ENCODE assay signal across 9 cellular contexts in the genomic region with DNA sequence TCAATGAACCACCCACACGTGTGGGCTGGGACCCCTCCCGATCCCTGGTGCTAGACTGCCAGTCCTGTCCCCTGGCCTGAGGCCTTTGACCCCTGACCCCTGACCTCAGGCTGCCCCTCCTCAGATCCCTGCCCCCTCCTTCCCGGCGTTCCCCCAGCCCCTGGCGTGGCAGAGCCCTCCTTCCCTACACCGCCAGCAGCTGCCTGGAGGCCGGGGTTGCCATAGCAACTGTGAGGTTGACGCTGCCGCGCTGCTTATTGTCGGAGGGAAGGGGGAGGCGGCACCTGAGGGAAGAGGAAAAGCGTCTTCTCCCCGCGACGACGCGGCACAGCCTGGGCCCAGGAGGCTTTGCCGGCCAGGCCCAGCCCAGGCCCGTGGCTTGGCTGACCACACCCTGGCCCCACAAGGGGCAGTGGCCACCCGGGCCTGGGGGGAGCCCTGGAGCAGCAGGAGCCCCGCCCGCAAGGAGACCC. TPM values are rescaled to one million over a fixed set of nuclear protein-coding genes. Genes with fewer than 3 reads are reported as not detected.
A peak's percentile ranks its signal among the peaks of the same experiment; 100 is the strongest.
DNase-seq lines count a peak whose midpoint lies in the region; ATAC-seq and FAIRE-seq lines count a peak whose summit lies in the region.
"Had no signal": no experiment of that assay in that cellular context is flagged by ENCODE, and none has a peak within 500 bp of the region (broad histone marks: within the 10 kb centered on the region; RNA-seq: fewer than 3 reads in every experiment).

No MANE protein-coding gene starts in this region.

- H3K9ac ChIP-seq in iPS-15b (ENCODE audit: low read depth, low read length), result no peak overlapping the region

- no peaks in the 10 kb centered on the region for H3K9me3 ChIP-seq in iPS-15b (ENCODE audit: control insufficient read depth, insufficient read depth, low read length)
- H3K9me3 ChIP-seq: upper lobe of left lung had no signal

- peaks cover 2% of the 10 kb centered on the region for H3K36me3 ChIP-seq in iPS-15b (ENCODE audit: control insufficient read depth, insufficient read depth, low read length)

- H3K36me3 Mint-ChIP-seq in activated CD8-positive, alpha-beta memory T cell treated with anti-CD3 and anti-CD28 coated beads, Interleukin-2, amount 10 ng/mL, durations not matched to agents 7 days and 5 days, result no peaks in the 10 kb centered on the region

- DNase-seq in NCI-H146 treated with DMSO at 0.1 percent for 48 hours (lab: John Stamatoyannopoulos, UW; ENCODE audit: unreplicated experiment) (peak; percentile 63), amniotic epithelial cell (ENCODE audit: low read depth) (peak; percentile 81), substantia nigra (lab: John Stamatoyannopoulos, UW) (peak in 17 of 49 donors; percentile 16 to 77 (median 47)), GM19239 (ENCODE audit: insufficient read length, low spot score) (no peak)
- DNase-seq in activated CD8-positive, alpha-beta memory T cell treated with anti-CD3 and anti-CD28 coated beads, Interleukin-2, amount 10 ng/mL, durations not matched to agents 7 days and 5 days, result no peak
- DNase-seq in activated naive CD4-positive, alpha-beta T cell (lab: John Stamatoyannopoulos, UW), result no peak

- H3K27me3 ChIP-seq in iPS-15b (ENCODE audit: control insufficient read depth, insufficient read depth, low read length), result no peaks in the 10 kb centered on the region
- H3K27me3 ChIP-seq: upper lobe of left lung had no signal

- H3K27ac Mint-ChIP-seq in activated CD8-positive, alpha-beta memory T cell treated with anti-CD3 and anti-CD28 coated beads, Interleukin-2, amount 10 ng/mL, durations not matched to agents 7 days and 5 days, result no peak overlapping the region

- H3K4me1 Mint-ChIP-seq in activated CD8-positive, alpha-beta memory T cell treated with anti-CD3 and anti-CD28 coated beads, Interleukin-2, amount 10 ng/mL, durations not matched to agents 7 days and 5 days, result peaks cover 15% of the 10 kb centered on the region

- no peak overlapping the region for H3K4me3 Mint-ChIP-seq in activated CD8-positive, alpha-beta memory T cell treated with anti-CD3 and anti-CD28 coated beads, Interleukin-2, amount 10 ng/mL, durations not matched to agents 7 days and 5 days

- FAIRE-seq in GM19239 (lab: Jason Lieb, UNC), result no peak

- H3K27me3 Mint-ChIP-seq in activated CD8-positive, alpha-beta memory T cell treated with anti-CD3 and anti-CD28 coated beads, Interleukin-2, amount 10 ng/mL, durations not matched to agents 7 days and 5 days, result peaks cover 7% of the 10 kb centered on the region

- CTCF ChIA-PET in activated CD8-positive, alpha-beta memory T cell treated with anti-CD3 and anti-CD28 coated beads, Interleukin-2, amount 10 ng/mL, durations not matched to agents 7 days and 5 days (lab: Charles Lee), result no interaction called here

- peak overlapping the region; percentile 49 for H3K27ac ChIP-seq in substantia nigra (ENCODE audit: low read depth, low read length, poor library complexity, severe bottlenecking)

- no peak for ATAC-seq in activated CD8-positive, alpha-beta memory T cell treated with anti-CD3 and anti-CD28 coated beads, Interleukin-2, amount 10 ng/mL, durations not matched to agents 7 days and 5 days

- peak overlapping the region; percentile 8 for H3K4me3 ChIP-seq in iPS-15b (ENCODE audit: low read depth, low read length)
- H3K4me3 ChIP-seq: lung, upper lobe of left lung had no signal

- H3K4me1 ChIP-seq in iPS-15b (ENCODE audit: control insufficient read depth, insufficient read depth, low read length), result no peaks in the 10 kb centered on the region

- H3K9me3 Mint-ChIP-seq in activated CD8-positive, alpha-beta memory T cell treated with anti-CD3 and anti-CD28 coated beads, Interleukin-2, amount 10 ng/mL, durations not matched to agents 7 days and 5 days (ENCODE audit: low read depth), result no peaks in the 10 kb centered on the region

RNA-seq across cellular contexts. Expression of gene SHANK3, which starts 32.6 kb away (rescaled TPM):
- total RNA-seq in activated CD8-positive, alpha-beta memory T cell treated with anti-CD3 and anti-CD28 coated beads, Interleukin-2, amount 10 ng/mL, durations not matched to agents 7 days and 5 days, result under 1 TPM in 1 of 2 experiments, not detected in 1; 0.05 TPM

RNA-seq across cellular contexts. Expression of gene ACR, which starts 32.7 kb away (rescaled TPM):
- not detected for total RNA-seq in activated CD8-positive, alpha-beta memory T cell treated with anti-CD3 and anti-CD28 coated beads, Interleukin-2, amount 10 ng/mL, durations not matched to agents 7 days and 5 days

Comparison
In these comparisons a context has a peak if more than half of its experiments do, and no peak if none do; other contexts are left out.
1. DNase-seq: peak in NCI-H146 treated with DMSO at 0.1 percent for 48 hours (single experiment) and amniotic epithelial cell (single experiment); none in activated CD8-positive, alpha-beta memory T cell treated with anti-CD3 and anti-CD28 coated beads, Interleukin-2, amount 10 ng/mL, durations not matched to agents 7 days and 5 days (single experiment), GM19239 (single experiment) and activated naive CD4-positive, alpha-beta T cell (0 of 4).